Comparison of ENCODE assay signal across 1 cellular context in the genomic region with DNA sequence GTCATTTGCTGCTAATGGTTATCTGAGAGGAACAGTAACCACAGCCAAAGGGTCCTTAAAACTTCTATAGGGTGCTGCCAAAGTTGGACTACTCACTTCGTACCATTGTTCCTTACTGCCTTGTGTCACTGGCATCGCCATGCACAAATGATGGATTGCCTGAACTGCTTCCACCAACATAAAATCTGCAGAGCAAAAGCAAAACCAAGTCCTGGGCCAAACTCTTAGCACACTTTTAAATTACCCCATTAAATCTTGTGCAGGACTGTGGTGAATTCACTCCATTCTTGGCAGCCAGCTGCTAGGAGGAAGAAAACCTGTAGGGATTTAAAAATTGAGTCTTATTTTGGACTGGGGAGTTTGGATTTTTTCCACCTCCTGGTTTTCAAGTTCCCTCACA.
TF ChIP-seq lines count a peak whose summit lies in the region.

No MANE protein-coding gene starts in this region.

TF ChIP-seq in GM23338, 12 proteins besides CTCF, POLR2A, EP300 and RAD21 (continued from another document):
- TF ChIP-seq, protein P1, sequence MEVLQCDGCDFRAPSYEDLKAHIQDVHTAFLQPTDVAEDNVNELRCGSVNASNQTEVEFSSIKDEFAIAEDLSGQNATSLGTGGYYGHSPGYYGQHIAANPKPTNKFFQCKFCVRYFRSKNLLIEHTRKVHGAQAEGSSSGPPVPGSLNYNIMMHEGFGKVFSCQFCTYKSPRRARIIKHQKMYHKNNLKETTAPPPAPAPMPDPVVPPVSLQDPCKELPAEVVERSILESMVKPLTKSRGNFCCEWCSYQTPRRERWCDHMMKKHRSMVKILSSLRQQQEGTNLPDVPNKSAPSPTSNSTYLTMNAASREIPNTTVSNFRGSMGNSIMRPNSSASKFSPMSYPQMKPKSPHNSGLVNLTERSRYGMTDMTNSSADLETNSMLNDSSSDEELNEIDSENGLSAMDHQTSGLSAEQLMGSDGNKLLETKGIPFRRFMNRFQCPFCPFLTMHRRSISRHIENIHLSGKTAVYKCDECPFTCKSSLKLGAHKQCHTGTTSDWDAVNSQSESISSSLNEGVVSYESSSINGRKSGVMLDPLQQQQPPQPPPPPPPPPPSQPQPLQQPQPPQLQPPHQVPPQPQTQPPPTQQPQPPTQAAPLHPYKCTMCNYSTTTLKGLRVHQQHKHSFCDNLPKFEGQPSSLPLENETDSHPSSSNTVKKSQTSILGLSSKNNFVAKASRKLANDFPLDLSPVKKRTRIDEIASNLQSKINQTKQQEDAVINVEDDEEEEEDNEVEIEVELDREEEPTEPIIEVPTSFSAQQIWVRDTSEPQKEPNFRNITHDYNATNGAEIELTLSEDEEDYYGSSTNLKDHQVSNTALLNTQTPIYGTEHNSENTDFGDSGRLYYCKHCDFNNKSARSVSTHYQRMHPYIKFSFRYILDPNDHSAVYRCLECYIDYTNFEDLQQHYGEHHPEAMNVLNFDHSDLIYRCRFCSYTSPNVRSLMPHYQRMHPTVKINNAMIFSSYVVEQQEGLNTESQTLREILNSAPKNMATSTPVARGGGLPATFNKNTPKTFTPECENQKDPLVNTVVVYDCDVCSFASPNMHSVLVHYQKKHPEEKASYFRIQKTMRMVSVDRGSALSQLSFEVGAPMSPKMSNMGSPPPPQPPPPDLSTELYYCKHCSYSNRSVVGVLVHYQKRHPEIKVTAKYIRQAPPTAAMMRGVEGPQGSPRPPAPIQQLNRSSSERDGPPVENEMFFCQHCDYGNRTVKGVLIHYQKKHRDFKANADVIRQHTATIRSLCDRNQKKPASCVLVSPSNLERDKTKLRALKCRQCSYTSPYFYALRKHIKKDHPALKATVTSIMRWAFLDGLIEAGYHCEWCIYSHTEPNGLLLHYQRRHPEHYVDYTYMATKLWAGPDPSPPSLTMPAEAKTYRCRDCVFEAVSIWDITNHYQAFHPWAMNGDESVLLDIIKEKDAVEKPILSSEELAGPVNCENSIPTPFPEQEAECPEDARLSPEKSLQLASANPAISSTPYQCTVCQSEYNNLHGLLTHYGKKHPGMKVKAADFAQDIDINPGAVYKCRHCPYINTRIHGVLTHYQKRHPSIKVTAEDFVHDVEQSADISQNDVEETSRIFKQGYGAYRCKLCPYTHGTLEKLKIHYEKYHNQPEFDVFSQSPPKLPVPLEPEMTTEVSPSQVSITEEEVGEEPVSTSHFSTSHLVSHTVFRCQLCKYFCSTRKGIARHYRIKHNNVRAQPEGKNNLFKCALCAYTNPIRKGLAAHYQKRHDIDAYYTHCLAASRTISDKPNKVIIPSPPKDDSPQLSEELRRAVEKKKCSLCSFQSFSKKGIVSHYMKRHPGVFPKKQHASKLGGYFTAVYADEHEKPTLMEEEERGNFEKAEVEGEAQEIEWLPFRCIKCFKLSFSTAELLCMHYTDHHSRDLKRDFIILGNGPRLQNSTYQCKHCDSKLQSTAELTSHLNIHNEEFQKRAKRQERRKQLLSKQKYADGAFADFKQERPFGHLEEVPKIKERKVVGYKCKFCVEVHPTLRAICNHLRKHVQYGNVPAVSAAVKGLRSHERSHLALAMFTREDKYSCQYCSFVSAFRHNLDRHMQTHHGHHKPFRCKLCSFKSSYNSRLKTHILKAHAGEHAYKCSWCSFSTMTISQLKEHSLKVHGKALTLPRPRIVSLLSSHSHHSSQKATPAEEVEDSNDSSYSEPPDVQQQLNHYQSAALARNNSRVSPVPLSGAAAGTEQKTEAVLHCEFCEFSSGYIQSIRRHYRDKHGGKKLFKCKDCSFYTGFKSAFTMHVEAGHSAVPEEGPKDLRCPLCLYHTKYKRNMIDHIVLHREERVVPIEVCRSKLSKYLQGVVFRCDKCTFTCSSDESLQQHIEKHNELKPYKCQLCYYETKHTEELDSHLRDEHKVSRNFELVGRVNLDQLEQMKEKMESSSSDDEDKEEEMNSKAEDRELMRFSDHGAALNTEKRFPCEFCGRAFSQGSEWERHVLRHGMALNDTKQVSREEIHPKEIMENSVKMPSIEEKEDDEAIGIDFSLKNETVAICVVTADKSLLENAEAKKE (CRISPR knock-in tag; IDR thresholded peaks at IDR 0.05) = no peak
- TF ChIP-seq JUNB (IDR thresholded peaks at IDR 0.05; ENCODE audit: unreplicated experiment) (no peak), STAT1 (IDR thresholded peaks at IDR 0.05; ENCODE audit: unreplicated experiment) (no peak), EZH2 (IDR thresholded peaks at IDR 0.05; ENCODE audit: low read depth, unreplicated experiment) (no peak), EZH2phosphoT487 (IDR thresholded peaks at IDR 0.05; ENCODE audit: unreplicated experiment) (no peak), NANOG (IDR thresholded peaks at IDR 0.05; ENCODE audit: borderline replicate concordance) (no peak)
- TF ChIP-seq, protein P2, sequence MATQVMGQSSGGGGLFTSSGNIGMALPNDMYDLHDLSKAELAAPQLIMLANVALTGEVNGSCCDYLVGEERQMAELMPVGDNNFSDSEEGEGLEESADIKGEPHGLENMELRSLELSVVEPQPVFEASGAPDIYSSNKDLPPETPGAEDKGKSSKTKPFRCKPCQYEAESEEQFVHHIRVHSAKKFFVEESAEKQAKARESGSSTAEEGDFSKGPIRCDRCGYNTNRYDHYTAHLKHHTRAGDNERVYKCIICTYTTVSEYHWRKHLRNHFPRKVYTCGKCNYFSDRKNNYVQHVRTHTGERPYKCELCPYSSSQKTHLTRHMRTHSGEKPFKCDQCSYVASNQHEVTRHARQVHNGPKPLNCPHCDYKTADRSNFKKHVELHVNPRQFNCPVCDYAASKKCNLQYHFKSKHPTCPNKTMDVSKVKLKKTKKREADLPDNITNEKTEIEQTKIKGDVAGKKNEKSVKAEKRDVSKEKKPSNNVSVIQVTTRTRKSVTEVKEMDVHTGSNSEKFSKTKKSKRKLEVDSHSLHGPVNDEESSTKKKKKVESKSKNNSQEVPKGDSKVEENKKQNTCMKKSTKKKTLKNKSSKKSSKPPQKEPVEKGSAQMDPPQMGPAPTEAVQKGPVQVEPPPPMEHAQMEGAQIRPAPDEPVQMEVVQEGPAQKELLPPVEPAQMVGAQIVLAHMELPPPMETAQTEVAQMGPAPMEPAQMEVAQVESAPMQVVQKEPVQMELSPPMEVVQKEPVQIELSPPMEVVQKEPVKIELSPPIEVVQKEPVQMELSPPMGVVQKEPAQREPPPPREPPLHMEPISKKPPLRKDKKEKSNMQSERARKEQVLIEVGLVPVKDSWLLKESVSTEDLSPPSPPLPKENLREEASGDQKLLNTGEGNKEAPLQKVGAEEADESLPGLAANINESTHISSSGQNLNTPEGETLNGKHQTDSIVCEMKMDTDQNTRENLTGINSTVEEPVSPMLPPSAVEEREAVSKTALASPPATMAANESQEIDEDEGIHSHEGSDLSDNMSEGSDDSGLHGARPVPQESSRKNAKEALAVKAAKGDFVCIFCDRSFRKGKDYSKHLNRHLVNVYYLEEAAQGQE (IDR thresholded peaks at IDR 0.05; ENCODE audit: unreplicated experiment) = no peak
